Comparison of ENCODE assay signal across 1 cellular context in genomic region chr1:156124557-156125483, GRCh38.
A peak's percentile ranks its signal among the peaks of the same experiment; 100 is the strongest.
TF ChIP-seq lines count a peak whose summit lies in the region.

No MANE protein-coding gene starts in this region.

TF ChIP-seq in GM12878, 131 proteins besides CTCF, POLR2A, EP300 and RAD21 (continued from another document):
- TF ChIP-seq, protein P1, sequence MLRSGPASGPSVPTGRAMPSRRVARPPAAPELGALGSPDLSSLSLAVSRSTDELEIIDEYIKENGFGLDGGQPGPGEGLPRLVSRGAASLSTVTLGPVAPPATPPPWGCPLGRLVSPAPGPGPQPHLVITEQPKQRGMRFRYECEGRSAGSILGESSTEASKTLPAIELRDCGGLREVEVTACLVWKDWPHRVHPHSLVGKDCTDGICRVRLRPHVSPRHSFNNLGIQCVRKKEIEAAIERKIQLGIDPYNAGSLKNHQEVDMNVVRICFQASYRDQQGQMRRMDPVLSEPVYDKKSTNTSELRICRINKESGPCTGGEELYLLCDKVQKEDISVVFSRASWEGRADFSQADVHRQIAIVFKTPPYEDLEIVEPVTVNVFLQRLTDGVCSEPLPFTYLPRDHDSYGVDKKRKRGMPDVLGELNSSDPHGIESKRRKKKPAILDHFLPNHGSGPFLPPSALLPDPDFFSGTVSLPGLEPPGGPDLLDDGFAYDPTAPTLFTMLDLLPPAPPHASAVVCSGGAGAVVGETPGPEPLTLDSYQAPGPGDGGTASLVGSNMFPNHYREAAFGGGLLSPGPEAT (IDR thresholded peaks at IDR 0.05; ENCODE audit: low read depth) = peak; percentile 49; the same call in 1 of the 2 replicates
- TF ChIP-seq, protein P2, sequence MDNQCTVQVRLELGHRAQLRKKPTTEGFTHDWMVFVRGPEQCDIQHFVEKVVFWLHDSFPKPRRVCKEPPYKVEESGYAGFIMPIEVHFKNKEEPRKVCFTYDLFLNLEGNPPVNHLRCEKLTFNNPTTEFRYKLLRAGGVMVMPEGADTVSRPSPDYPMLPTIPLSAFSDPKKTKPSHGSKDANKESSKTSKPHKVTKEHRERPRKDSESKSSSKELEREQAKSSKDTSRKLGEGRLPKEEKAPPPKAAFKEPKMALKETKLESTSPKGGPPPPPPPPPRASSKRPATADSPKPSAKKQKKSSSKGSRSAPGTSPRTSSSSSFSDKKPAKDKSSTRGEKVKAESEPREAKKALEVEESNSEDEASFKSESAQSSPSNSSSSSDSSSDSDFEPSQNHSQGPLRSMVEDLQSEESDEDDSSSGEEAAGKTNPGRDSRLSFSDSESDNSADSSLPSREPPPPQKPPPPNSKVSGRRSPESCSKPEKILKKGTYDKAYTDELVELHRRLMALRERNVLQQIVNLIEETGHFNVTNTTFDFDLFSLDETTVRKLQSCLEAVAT (IDR thresholded peaks at IDR 0.05) = no peak; the same call in 1 of the 2 replicates
- peak; percentile 77 for TF ChIP-seq RAD51 (IDR thresholded peaks at IDR 0.05)
- no peak for TF ChIP-seq NFXL1 (IDR thresholded peaks at IDR 0.05; ENCODE audit: borderline replicate concordance)
- no peak for TF ChIP-seq NR2C2 (IDR thresholded peaks at IDR 0.05; ENCODE audit: borderline replicate concordance, control insufficient read depth, insufficient read length, low read depth)
- TF ChIP-seq IKZF2 (IDR thresholded peaks at IDR 0.05) = peak; percentile 64 to 73; a peak in 3 of 4 replicates
- no peak for TF ChIP-seq SREBF2 (IDR thresholded peaks at IDR 0.05; ENCODE audit: low read length)
- peak; percentile 21 for TF ChIP-seq SP1 (IDR thresholded peaks at IDR 0.05; ENCODE audit: low read depth, low read length)
- TF ChIP-seq CHD2 (IDR thresholded peaks at IDR 0.05; ENCODE audit: borderline replicate concordance, low read depth, low read length) = no peak
- no peak for TF ChIP-seq E2F8 (IDR thresholded peaks at IDR 0.05; ENCODE audit: low read depth, partially characterized antibody)
- no peak for TF ChIP-seq CBFB (IDR thresholded peaks at IDR 0.05; ENCODE audit: low read depth)
- 0 out of 2 replicates have a peak, but pooled peaks have one; percentile 9 for TF ChIP-seq LARP7 (IDR thresholded peaks at IDR 0.05)
- TF ChIP-seq HDAC2 (IDR thresholded peaks at IDR 0.05) = no peak
- no peak for TF ChIP-seq POLR2AphosphoS2 (IDR thresholded peaks at IDR 0.05; ENCODE audit: low read depth, low read length)
- TF ChIP-seq ZSCAN29 (IDR thresholded peaks at IDR 0.05) = no peak
- TF ChIP-seq STAT3 (IDR thresholded peaks at IDR 0.05; ENCODE audit: low read depth, low read length) = no peak
- TF ChIP-seq MXI1 (IDR thresholded peaks at IDR 0.05; ENCODE audit: low read depth, low read length) = 0 out of 2 replicates have a peak, but pooled peaks have one; percentile 42
- TF ChIP-seq CHD1 (IDR thresholded peaks at IDR 0.05; ENCODE audit: low read depth, low read length) = no peak
- TF ChIP-seq ZNF24 (IDR thresholded peaks at IDR 0.05) = no peak
- no peak for TF ChIP-seq WRNIP1 (IDR thresholded peaks at IDR 0.05; ENCODE audit: borderline replicate concordance, low read depth, low read length)
- no peak for TF ChIP-seq KDM1A (IDR thresholded peaks at IDR 0.05; ENCODE audit: borderline replicate concordance)
- TF ChIP-seq, protein P3, sequence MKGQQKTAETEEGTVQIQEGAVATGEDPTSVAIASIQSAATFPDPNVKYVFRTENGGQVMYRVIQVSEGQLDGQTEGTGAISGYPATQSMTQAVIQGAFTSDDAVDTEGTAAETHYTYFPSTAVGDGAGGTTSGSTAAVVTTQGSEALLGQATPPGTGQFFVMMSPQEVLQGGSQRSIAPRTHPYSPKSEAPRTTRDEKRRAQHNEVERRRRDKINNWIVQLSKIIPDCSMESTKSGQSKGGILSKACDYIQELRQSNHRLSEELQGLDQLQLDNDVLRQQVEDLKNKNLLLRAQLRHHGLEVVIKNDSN (IDR thresholded peaks at IDR 0.05; ENCODE audit: borderline replicate concordance, extremely low read length, insufficient read depth, low read depth, low read length) = peak; percentile 13
- no peak for TF ChIP-seq BRCA1 (IDR thresholded peaks at IDR 0.05; ENCODE audit: low read depth, low read length)
